ENCODE assay signal across 8 cellular contexts in the genomic region with DNA sequence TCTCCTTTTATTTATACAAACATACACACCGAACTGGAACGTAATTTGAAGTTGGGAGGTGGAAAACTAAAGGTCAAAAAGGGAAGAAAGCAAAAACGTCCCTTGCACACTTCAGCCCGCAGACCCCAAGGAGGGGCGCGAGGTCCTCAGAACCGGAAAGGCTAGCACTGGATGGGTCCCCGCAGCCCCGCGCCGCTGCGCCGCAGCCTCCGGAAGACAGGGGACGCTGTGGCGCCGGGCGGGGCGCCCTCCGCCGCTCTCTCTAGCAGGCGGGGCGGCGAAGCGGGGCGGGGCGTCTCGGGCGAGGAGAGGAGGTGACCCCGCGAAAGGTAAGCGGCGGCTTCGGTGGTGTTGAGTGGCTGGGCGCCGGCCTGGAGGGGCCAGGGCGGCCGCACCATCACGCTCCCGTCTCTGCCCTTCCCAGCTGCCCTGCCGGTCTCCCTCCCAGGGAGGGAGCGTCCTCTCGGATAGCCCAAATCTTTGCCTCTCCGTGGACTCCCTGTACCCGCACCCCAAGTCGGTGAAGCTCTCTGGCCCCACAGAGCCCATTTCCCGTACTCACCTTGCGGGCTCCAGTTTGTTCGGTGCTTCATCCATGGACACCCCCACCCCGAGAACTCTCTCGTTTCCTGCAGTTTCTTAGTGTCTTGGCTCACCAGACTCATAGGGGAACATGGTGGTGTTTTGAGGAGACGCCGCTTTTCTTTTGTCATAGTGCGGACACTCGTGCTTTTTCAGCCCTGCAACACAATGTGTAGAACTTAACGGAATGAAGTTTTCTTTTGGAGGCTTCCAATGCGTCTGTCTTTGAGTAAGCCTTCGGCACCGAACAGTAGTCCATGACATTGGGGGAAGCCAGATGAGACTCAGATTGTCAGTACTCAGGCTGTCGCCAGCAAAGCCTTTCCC. TPM values are rescaled to one million over a fixed set of nuclear protein-coding genes. Genes with fewer than 3 reads are reported as not detected.
DNase-seq lines count a peak whose midpoint lies in the region; TF ChIP-seq lines count a peak whose summit lies in the region.

A gene with protein sequence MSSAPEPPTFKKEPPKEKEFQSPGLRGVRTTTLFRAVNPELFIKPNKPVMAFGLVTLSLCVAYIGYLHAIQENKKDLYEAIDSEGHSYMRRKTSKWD (plus strand): TSS at position 285 of the 909 bp plus-strand sequence. CDS start 14,444 bp downstream, outside the sequence.

- no peaks in the 10 kb centered on the region for H3K9me2 ChIP-seq in GM23248 (ENCODE audit: insufficient read depth)
- no peaks in the 10 kb centered on the region for H3K9me2 ChIP-seq in Karpas-422 (replicated peaks; ENCODE audit: insufficient read depth, low read length)

- peak; percentile 85 for TF ChIP-seq POLR2A in Raji (IDR thresholded peaks at IDR 0.05; ENCODE audit: insufficient read depth, low read depth, low read length)

- no peak within 1 kb of the TSS for H3K27ac ChIP-seq in GM23248
- peak within 1 kb of the TSS; percentile 9; the same call in 1 of the 2 replicates for H3K27ac ChIP-seq in Karpas-422 (ENCODE audit: low read length)
- peak within 1 kb of the TSS; percentile 75 for H3K27ac ChIP-seq in neutrophil
- H3K27ac ChIP-seq in subcutaneous abdominal adipose tissue (ENCODE audit: low read depth, low read length) = peak within 1 kb of the TSS; percentile 50

- H3K27me3 ChIP-seq in GM23248 (replicated peaks; ENCODE audit: insufficient read depth) = no peaks in the 10 kb centered on the region
- no peaks in the 10 kb centered on the region for H3K27me3 ChIP-seq in Karpas-422 (ENCODE audit: low read length)
- H3K27me3 ChIP-seq in neutrophil = no peaks in the 10 kb centered on the region
- no peaks in the 10 kb centered on the region for H3K27me3 ChIP-seq in subcutaneous abdominal adipose tissue (ENCODE audit: control insufficient read depth in 5 of 5, insufficient read depth in 4 of 5, low read length in 5 of 5)

- H2AFZ ChIP-seq in GM23248 (peak within 1 kb of the TSS; percentile 99), Karpas-422 (ENCODE audit: low read length) (peak within 1 kb of the TSS; percentile 87)

- peak; percentile 93 for TF ChIP-seq CTCF in neutrophil (IDR thresholded peaks at IDR 0.05)

- no peaks in the 10 kb centered on the region for H3F3A ChIP-seq in GM23248 (ENCODE audit: insufficient read depth)

- in situ Hi-C loops in GM23248 (cut with MboI) = no loop called here

- 1 to 3% methylated on average over 53 to 56 of the region's 60 CpGs for WGBS in GM23248 (ENCODE audit: low coverage in 1 of 2, low lambda C conversion rate in 2 of 2, missing lambda C conversion rate in 2 of 2), 2 experiments

- DNase-seq in GM23248 (peak; percentile 87), Karpas-422 (peak; percentile 95), activated gamma-delta T cell (lab: John Stamatoyannopoulos, UW) (peak; percentile 74), foreskin melanocyte (peak; percentile 61)

- H3K4me1 ChIP-seq in ES-I3 (ENCODE audit: insufficient read depth, low read length) (no peaks in the 10 kb centered on the region), GM23248 (ENCODE audit: insufficient read depth) (no peaks in the 10 kb centered on the region), Karpas-422 (ENCODE audit: low read length) (peaks cover 4% of the 10 kb centered on the region), neutrophil (ENCODE audit: control insufficient read depth in 1 of 2, insufficient read depth in 1 of 2, low read depth in 1 of 2, low read length in 1 of 2) (peaks cover 12 to 16% of the 10 kb centered on the region in 2 experiments), subcutaneous abdominal adipose tissue (ENCODE audit: control insufficient read depth in 5 of 5, insufficient read depth in 5 of 5, low read length in 5 of 5) (peaks cover 0 to 12% (median 9%) of the 10 kb centered on the region in 5 donors)

- no peaks in the 10 kb centered on the region for H4K20me1 ChIP-seq in GM23248 (ENCODE audit: insufficient read depth)
- no peaks in the 10 kb centered on the region for H4K20me1 ChIP-seq in Karpas-422 (ENCODE audit: insufficient read depth, low read depth, low read length)

- H3K4me2 ChIP-seq in GM23248 (ENCODE audit: unreplicated experiment) = peak within 1 kb of the TSS; percentile 94
- peak within 1 kb of the TSS; percentile 82 for H3K4me2 ChIP-seq in Karpas-422 (ENCODE audit: low read depth, low read length, poor library complexity, severe bottlenecking)

- peak within 1 kb of the TSS; percentile 86 for H3K4me3 ChIP-seq in GM23248
- peak within 1 kb of the TSS; percentile 93 for H3K4me3 ChIP-seq in Karpas-422 (ENCODE audit: low read length)
- peak within 1 kb of the TSS; percentile 85 to 98 for H3K4me3 ChIP-seq in neutrophil (ENCODE audit: low read depth in 1 of 2, low read length in 1 of 2)
- H3K4me3 ChIP-seq in subcutaneous abdominal adipose tissue (ENCODE audit: low read depth in 1 of 5, low read length in 5 of 5) = peak within 1 kb of the TSS; percentile 94 to 100 (median 99)

- H3K36me3 ChIP-seq in ES-I3 (ENCODE audit: insufficient read depth, low read length) (no peaks in the 10 kb centered on the region), GM23248 (ENCODE audit: low read depth) (no peaks in the 10 kb centered on the region), Karpas-422 (ENCODE audit: insufficient read depth, low read length) (no peaks in the 10 kb centered on the region), neutrophil (no peaks in the 10 kb centered on the region), subcutaneous abdominal adipose tissue (ENCODE audit: control insufficient read depth in 5 of 5, insufficient read depth in 5 of 5, low read length in 5 of 5) (no peaks in the 10 kb centered on the region)

- peak within 1 kb of the TSS; percentile 69 for H3K9ac ChIP-seq in ES-I3 (ENCODE audit: low read depth, low read length)
- H3K9ac ChIP-seq in GM23248 = peak within 1 kb of the TSS; percentile 80
- peak within 1 kb of the TSS; percentile 92 for H3K9ac ChIP-seq in Karpas-422 (ENCODE audit: low read length)
- H3K9ac ChIP-seq in subcutaneous abdominal adipose tissue (ENCODE audit: low read length in 5 of 5) = peak within 1 kb of the TSS; percentile 92 to 98 (median 97)

- no peaks in the 10 kb centered on the region for H3K9me3 ChIP-seq in ES-I3 (ENCODE audit: control insufficient read depth, insufficient read depth, low read length)
- no peaks in the 10 kb centered on the region for H3K9me3 ChIP-seq in GM23248 (ENCODE audit: low read depth)
- H3K9me3 ChIP-seq in Karpas-422 (ENCODE audit: low read length) = no peaks in the 10 kb centered on the region
- no peaks in the 10 kb centered on the region for H3K9me3 ChIP-seq in neutrophil
- no peaks in the 10 kb centered on the region for H3K9me3 ChIP-seq in subcutaneous abdominal adipose tissue (ENCODE audit: control insufficient read depth in 5 of 5, low read length in 5 of 5)

- H3K79me2 ChIP-seq in GM23248 (ENCODE audit: insufficient read depth) (0 out of 2 replicates have a peak, but pooled peaks cover 4% of the 10 kb centered on the region), Karpas-422 (ENCODE audit: low read length) (peaks cover 11% of the 10 kb centered on the region)

RNA-seq across cellular contexts. Expression of the gene that starts here (rescaled TPM):
- 2.0 and 2.4 TPM in 2 replicates for total RNA-seq in GM23248 (2014; rRNA removed; shearing (Covaris generic))
- polyA plus RNA-seq in GM23248 (2016; fragmentation: Nextera tagmentation; extraction: Ambion mirVana) = 7.2 and 8.7 TPM in 2 replicates
- total RNA-seq in Karpas-422 (2014; rRNA removed; shearing (Covaris generic); ENCODE audit: low replicate concordance) = 14.2 and 15.2 TPM in 2 replicates
